In the genomic region with DNA sequence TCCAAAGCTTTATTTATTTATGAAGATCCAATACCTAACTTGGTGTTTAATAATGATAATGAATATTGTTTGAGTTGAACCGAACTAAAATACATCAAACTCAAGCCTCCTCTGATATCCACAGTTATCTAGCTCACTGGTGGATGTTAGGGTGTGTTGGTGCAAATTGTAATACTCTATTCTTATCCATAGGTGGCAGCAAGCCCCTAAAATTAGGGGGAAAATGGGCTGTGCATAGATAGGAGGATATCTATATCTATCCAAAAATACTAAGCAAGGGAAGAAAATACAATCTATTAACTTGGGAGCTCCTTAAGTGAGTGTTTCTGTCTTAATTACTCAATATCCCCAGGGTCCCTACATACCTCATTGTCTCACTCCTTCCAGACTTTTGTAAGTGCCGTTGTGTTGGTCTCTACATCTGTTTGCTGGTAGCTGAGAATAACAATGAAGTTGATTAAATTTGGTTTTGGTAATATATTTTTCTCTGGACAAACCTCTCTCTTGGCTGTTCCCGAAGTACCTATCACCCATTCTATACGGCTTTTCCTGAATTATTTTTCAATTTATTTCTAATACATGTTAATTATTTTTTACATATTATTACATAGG, we compare ENCODE assay signal across 8 cellular contexts. TPM values are rescaled to one million over a fixed set of nuclear protein-coding genes. Genes with fewer than 3 reads are reported as not detected.
DNase-seq lines count a peak whose midpoint lies in the region; ATAC-seq, FAIRE-seq and TF ChIP-seq lines count a peak whose summit lies in the region.

No MANE protein-coding gene starts in this region.

- no peaks in the 10 kb centered on the region for H3K9me1 ChIP-seq in K562 (ENCODE audit: control insufficient read depth, insufficient read depth, low read length)

- DNase-seq in ELR (ENCODE audit: low read depth) = peak; percentile 73
- DNase-seq in GM20000 (ENCODE audit: low spot score) = peak; percentile 56
- peak; percentile 55 for DNase-seq in NCI-H345 treated with DMSO at 0.1 percent for 48 hours (lab: John Stamatoyannopoulos, UW; ENCODE audit: unreplicated experiment)
- peak; percentile 40 to 71 (median 56) for DNase-seq in K562 (ENCODE audit: extremely low read depth in 1 of 4, low spot score in 3 of 4)
- peak; percentile 53 for DNase-seq in kidney tubule cell (ENCODE audit: low spot score)
- DNase-seq in posterior vena cava (ENCODE audit: low spot score) = no peak
- DNase-seq in T-helper 2 cell treated with Interferon-gamma antibody and Interleukin-4, amounts not matched to agents 5 μg/mL and 100 μg/mL, for 36 hours (ENCODE audit: low spot score) = no peak

- TF ChIP-seq CTCF in GM20000 (IDR thresholded peaks at IDR 0.05; ENCODE audit: extremely low read depth, missing control alignments) = peak; percentile 69
- peak; percentile 74 to 89 (median 78) for TF ChIP-seq CTCF in K562 (IDR thresholded peaks at IDR 0.05 in 2 of 3, conservative IDR thresholded peaks at IDR 0.05 in 1 of 3; ENCODE audit: insufficient read depth in 2 of 3, low read depth in 1 of 3, low read length in 3 of 3)

- peaks cover 6% of the 10 kb centered on the region for H3K27me3 Mint-ChIP-seq in T-helper 2 cell treated with Interferon-gamma antibody and Interleukin-4, amounts not matched to agents 5 μg/mL and 100 μg/mL, for 36 hours (ENCODE audit: low read depth)

- no peak overlapping the region for H3K4me2 ChIP-seq in K562 (ENCODE audit: insufficient read depth, low read length)

- no peak overlapping the region for H3K4me3 Mint-ChIP-seq in T-helper 2 cell treated with Interferon-gamma antibody and Interleukin-4, amounts not matched to agents 5 μg/mL and 100 μg/mL, for 36 hours

- FAIRE-seq in K562 (lab: Jason Lieb, UNC) = peak; percentile 76

- no peak overlapping the region for H3K27ac Mint-ChIP-seq in T-helper 2 cell treated with Interferon-gamma antibody and Interleukin-4, amounts not matched to agents 5 μg/mL and 100 μg/mL, for 36 hours

- H2AFZ ChIP-seq in K562 (ENCODE audit: low read depth, low read length) = 0 out of 2 replicates have a peak overlapping the region, but pooled peaks have one; percentile 21

- TF ChIP-seq POLR2A in K562 (conservative IDR thresholded peaks at IDR 0.05) = no peak

- H3K79me2 ChIP-seq in K562 (ENCODE audit: control insufficient read depth, insufficient read depth, low read length) = no peaks in the 10 kb centered on the region

- no peaks in the 10 kb centered on the region for H3K4me1 ChIP-seq in K562 (replicated peaks in 1 of 2; ENCODE audit: control insufficient read depth in 2 of 2, insufficient read depth in 2 of 2, low read length in 2 of 2)

- no peaks in the 10 kb centered on the region for H4K20me1 ChIP-seq in K562 (replicated peaks; ENCODE audit: control insufficient read depth, insufficient read depth, low read length)

- no peaks in the 10 kb centered on the region for H3K36me3 ChIP-seq in K562 (ENCODE audit: control insufficient read depth, insufficient read depth, low read length)

- CTCF ChIA-PET in K562 (lab: Yijun Ruan, JAX; ENCODE audit: low intra/inter-chr PET ratio) = interaction anchor here (0.8 to 3.0 kb wide), 4 partner anchors 32 to 165 kb away, joined by 4 to 33 read pairs (median 6); no protein-coding TSS in a partner anchor

- no peaks in the 10 kb centered on the region for H3K36me3 Mint-ChIP-seq in T-helper 2 cell treated with Interferon-gamma antibody and Interleukin-4, amounts not matched to agents 5 μg/mL and 100 μg/mL, for 36 hours (ENCODE audit: low read depth)

- no peaks in the 10 kb centered on the region for H3K4me1 Mint-ChIP-seq in T-helper 2 cell treated with Interferon-gamma antibody and Interleukin-4, amounts not matched to agents 5 μg/mL and 100 μg/mL, for 36 hours (ENCODE audit: low read depth)

- POLR2A ChIA-PET in K562 (lab: Yijun Ruan, JAX) = interaction anchor here (0.9 to 1.3 kb wide), 7 partner anchors 8 to 55 kb away, joined by 3 to 10 read pairs (median 4); a partner anchor contains a TSS

- peak; percentile 79 to 93 for TF ChIP-seq RAD21 in K562 (CRISPR knock-in tag; conservative IDR thresholded peaks at IDR 0.05 in 1 of 2, IDR thresholded peaks at IDR 0.05 in 1 of 2)

- no TSS peak for BruUV-seq in K562 (replicated peaks; lab: Mats Ljungman, UMichigan)

- in situ Hi-C loops in K562 (cut with MboI) = loop anchor here (5.0 kb wide), 1 partner anchor 34 kb away; no protein-coding TSS in a partner anchor

- H3K27ac ChIP-seq in K562 (ENCODE audit: extremely low read depth, low read depth, low read length) = no peak overlapping the region

- ATAC-seq in HG03439 (IDR thresholded peaks at IDR 0.05; ENCODE audit: unreplicated experiment) (peak; percentile 97), K562 (peak; percentile 99)

- no peaks in the 10 kb centered on the region for H3K9me3 Mint-ChIP-seq in T-helper 2 cell treated with Interferon-gamma antibody and Interleukin-4, amounts not matched to agents 5 μg/mL and 100 μg/mL, for 36 hours

- no peaks in the 10 kb centered on the region for H3K27me3 ChIP-seq in K562 (ENCODE audit: control insufficient read depth in 2 of 2, insufficient read depth in 2 of 2, low read length in 2 of 2)

- no peaks in the 10 kb centered on the region for H3K9me3 ChIP-seq in K562 (replicated peaks; ENCODE audit: control insufficient read depth, insufficient read depth, low read depth, low read length)

- H3K4me3 ChIP-seq in K562 = no peak overlapping the region

- no peak for TF ChIP-seq EP300 in K562 (IDR thresholded peaks at IDR 0.05; ENCODE audit: low read length)

- WGBS in K562 (ENCODE audit: insufficient coverage, low coverage, missing lambda C conversion rate) = 15% methylated on average over 4 of the region's 4 CpGs

- no peak overlapping the region for H3K9ac ChIP-seq in K562 (ENCODE audit: insufficient read depth in 1 of 2, low read depth in 2 of 2, low read length in 2 of 2)

- intact Hi-C loops in K562 (cut with micrococcal nuclease) = loop anchor here (1.0 to 10.0 kb wide), 5 partner anchors 32 to 804 kb away; a partner anchor contains a TSS
- intact Hi-C loops in posterior vena cava (cut with DNase I) = no loop called here

TF ChIP-seq in K562, 482 proteins besides CTCF, POLR2A, EP300 and RAD21:
- TF ChIP-seq LCOR (CRISPR knock-in tag; IDR thresholded peaks at IDR 0.05) (peak; percentile 57; the same call in 1 of the 2 replicates), RBM17 (IDR thresholded peaks at IDR 0.05; ENCODE audit: borderline replicate concordance, low read depth, low read length) (no peak), SMC3 (conservative IDR thresholded peaks at IDR 0.05; ENCODE audit: insufficient read depth, low read depth, low read length) (peak; percentile 38; the same call in 1 of the 2 replicates)
- TF ChIP-seq, protein P1, sequence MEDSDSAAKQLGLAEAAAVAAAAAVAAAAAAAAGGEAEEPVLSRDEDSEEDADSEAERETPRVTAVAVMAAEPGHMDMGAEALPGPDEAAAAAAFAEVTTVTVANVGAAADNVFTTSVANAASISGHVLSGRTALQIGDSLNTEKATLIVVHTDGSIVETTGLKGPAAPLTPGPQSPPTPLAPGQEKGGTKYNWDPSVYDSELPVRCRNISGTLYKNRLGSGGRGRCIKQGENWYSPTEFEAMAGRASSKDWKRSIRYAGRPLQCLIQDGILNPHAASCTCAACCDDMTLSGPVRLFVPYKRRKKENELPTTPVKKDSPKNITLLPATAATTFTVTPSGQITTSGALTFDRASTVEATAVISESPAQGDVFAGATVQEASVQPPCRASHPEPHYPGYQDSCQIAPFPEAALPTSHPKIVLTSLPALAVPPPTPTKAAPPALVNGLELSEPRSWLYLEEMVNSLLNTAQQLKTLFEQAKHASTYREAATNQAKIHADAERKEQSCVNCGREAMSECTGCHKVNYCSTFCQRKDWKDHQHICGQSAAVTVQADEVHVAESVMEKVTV (CRISPR knock-in tag; IDR thresholded peaks at IDR 0.05) = peak; percentile 79

RNA-seq across cellular contexts. Expression of a gene that starts 55.0 kb away (rescaled TPM):
- 232 and 720 TPM in 2 replicates for total RNA-seq in K562 (2011; cell fraction: chromatin; rRNA removed; ENCODE audit: low replicate concordance)
- 107 and 158 TPM in 2 replicates for total RNA-seq in K562 (2011; cell fraction: nucleolus; rRNA removed)
- total RNA-seq in K562 (2011; cell fraction: nucleoplasm; rRNA removed) = 188 and 193 TPM in 2 replicates
- total RNA-seq in K562 (2014; rRNA removed) (58.9 and 63.1 TPM in 2 replicates), K562 (2014; rRNA removed; fragmentation: Illumina TruSeq; extraction: Trizol) (125 and 149 TPM in 2 replicates), K562 (2015; rRNA removed; fragmentation: Illumina TruSeq; extraction: Trizol) (99.5 and 99.6 TPM in 2 replicates), K562 (2021) (89.3 and 92.6 TPM in 2 replicates), posterior vena cava (under 1 TPM; 0.09 to 0.10 TPM)
- polyA plus RNA-seq in K562 (2011; rRNA removed) (154 and 162 TPM in 2 replicates), K562 (2014; fragmentation: Illumina TruSeq; extraction: Trizol) (88.5 and 95.2 TPM in 2 replicates), K562 (2014; fragmentation: Nextera tagmentation; extraction: Ambion mirVana) (10 to 100 TPM; 40.6 to 51.0 TPM), K562 (2014; rRNA removed) (89.6 and 116 TPM in 2 replicates)
- polyA plus RNA-seq in K562 (2011; cell fraction: cytosol; rRNA removed) = 20.7 and 41.1 TPM in 2 replicates
- polyA plus RNA-seq in K562 (2011; cell fraction: nucleus; rRNA removed) = 473 and 611 TPM in 2 replicates
- polyA plus RNA-seq in K562 (2012) = 50.0 and 60.1 TPM in 2 replicates
- polyA minus RNA-seq in K562 (2011; rRNA and poly(A)+ RNA removed) = 192 and 222 TPM in 2 replicates
- 32.4 and 41.3 TPM in 2 replicates for polyA minus RNA-seq in K562 (2011; cell fraction: cytosol; rRNA and poly(A)+ RNA removed)
- polyA minus RNA-seq in K562 (2011; cell fraction: nucleus; rRNA and poly(A)+ RNA removed) = 352 and 568 TPM in 2 replicates

Comparison
In these comparisons a context has a peak if more than half of its experiments do, and no peak if none do; other contexts are left out.
1. DNase-seq: peak in ELR (single experiment), GM20000 (single experiment), NCI-H345 treated with DMSO at 0.1 percent for 48 hours (single experiment), K562 (4 of 4) and kidney tubule cell (single experiment); none in posterior vena cava (single experiment) and T-helper 2 cell treated with Interferon-gamma antibody and Interleukin-4, amounts not matched to agents 5 μg/mL and 100 μg/mL, for 36 hours (single experiment).
2. RNA of a gene that starts 55.0 kb away (total RNA-seq): 58.9 to 720 TPM in K562; 0.09 to 0.10 TPM in posterior vena cava; every median in the first group is over 10 times any median in the second.